In the genomic region with DNA sequence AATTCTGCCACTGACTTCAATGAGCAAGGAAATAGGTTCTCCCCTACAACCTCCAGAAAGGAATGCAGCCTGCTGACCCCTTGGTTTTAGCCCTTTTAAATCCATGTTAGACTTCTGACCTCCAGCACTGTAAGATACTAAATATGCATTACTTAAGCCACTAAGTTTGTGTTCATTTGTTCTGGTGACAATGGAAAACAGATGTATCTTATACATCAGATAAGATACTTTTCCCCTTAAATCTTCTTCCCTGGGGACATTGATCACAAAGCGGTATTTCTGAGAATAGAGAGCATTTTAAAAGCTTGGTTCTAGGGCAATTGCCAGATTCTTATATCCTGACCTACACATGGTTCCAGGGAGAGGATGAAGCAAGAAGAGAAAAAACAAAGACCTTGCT, we compare ENCODE assay signal across 22 cellular contexts.
"Had no signal": no experiment of that assay in that cellular context is flagged by ENCODE, and none has a peak within 500 bp of the region (broad histone marks: within the 10 kb centered on the region; RNA-seq: fewer than 3 reads in every experiment).

No MANE protein-coding gene starts in this region.

- H3K36me3 Mint-ChIP-seq: naive thymus-derived CD4-positive, alpha-beta T cell; stimulated activated naive B cell treated with anti-CD40 and anti-IgM and Interleukin-4, amounts not matched to agents 10 μg/mL and 1 μg/mL and 100 μg/mL, for 72 hours had no signal

- H3K4me3 Mint-ChIP-seq: endodermal cell; naive thymus-derived CD4-positive, alpha-beta T cell; nephron progenitor cell; stimulated activated naive B cell treated with anti-CD40 and anti-IgM and Interleukin-4, amounts not matched to agents 10 μg/mL and 1 μg/mL and 100 μg/mL, for 72 hours; stimulated activated naive CD8-positive, alpha-beta T cell treated with anti-CD3 and anti-CD28 coated beads, Interleukin-15, amount 100 ng/mL, for 72 hours had no signal

- H2AFZ ChIP-seq: parathyroid adenoma had no signal

- H3K79me2 ChIP-seq: parathyroid adenoma had no signal

- H3K27me3 ChIP-seq: colonic mucosa, heart left ventricle, right lobe of liver, testis, tibial nerve had no signal

- H3K9ac ChIP-seq: parathyroid adenoma had no signal

- ATAC-seq: heart left ventricle; left colon; left ventricle myocardium superior; naive thymus-derived CD4-positive, alpha-beta T cell; psoas muscle; right lobe of liver; stimulated activated naive B cell treated with anti-CD40 and anti-IgM and Interleukin-4, amounts not matched to agents 10 μg/mL and 1 μg/mL and 100 μg/mL, for 72 hours; stimulated activated naive CD8-positive, alpha-beta T cell treated with anti-CD3 and anti-CD28 coated beads, Interleukin-15, amount 100 ng/mL, for 72 hours had no signal

- H3K27ac ChIP-seq: colonic mucosa, heart left ventricle, parathyroid adenoma, psoas muscle, right lobe of liver, skin epidermis, testis, tibial nerve had no signal

- H3K4me1 Mint-ChIP-seq: endodermal cell; naive thymus-derived CD4-positive, alpha-beta T cell; nephron progenitor cell; stimulated activated naive CD8-positive, alpha-beta T cell treated with anti-CD3 and anti-CD28 coated beads, Interleukin-15, amount 100 ng/mL, for 72 hours had no signal

- H3K9me3 Mint-ChIP-seq: endodermal cell; naive thymus-derived CD4-positive, alpha-beta T cell; nephron progenitor cell; stimulated activated naive B cell treated with anti-CD40 and anti-IgM and Interleukin-4, amounts not matched to agents 10 μg/mL and 1 μg/mL and 100 μg/mL, for 72 hours; stimulated activated naive CD8-positive, alpha-beta T cell treated with anti-CD3 and anti-CD28 coated beads, Interleukin-15, amount 100 ng/mL, for 72 hours had no signal

- DNase-seq: cerebellar nuclear complex; colonic mucosa; effector CD4-positive, alpha-beta T cell; endodermal cell; erythroblast; heart left ventricle; hippocampal formation; left colon; left ventricle myocardium superior; naive thymus-derived CD4-positive, alpha-beta T cell; nephron progenitor cell; psoas muscle; retina; right lobe of liver; stimulated activated CD4-positive, alpha-beta T cell treated with anti-CD3 and anti-CD28 coated beads, Interleukin-2, amount 100 ng/mL, for 24 hours; stimulated activated CD4-positive, alpha-beta T cell treated with anti-CD3 and anti-CD28 coated beads, Interleukin-4, amount 100 ng/mL, for 4 hours; stimulated activated naive B cell treated with anti-CD40 and anti-IgM and Interleukin-4, amounts not matched to agents 10 μg/mL and 1 μg/mL and 100 μg/mL, for 72 hours; stimulated activated naive CD8-positive, alpha-beta T cell treated with anti-CD3 and anti-CD28 coated beads, Interleukin-15, amount 100 ng/mL, for 72 hours; testis had no signal

- H3K4me3 ChIP-seq: colonic mucosa, heart left ventricle, psoas muscle, right lobe of liver, skin epidermis, testis, tibial nerve had no signal

- H3K9me3 ChIP-seq: colonic mucosa, heart left ventricle, psoas muscle, right lobe of liver, testis, tibial nerve had no signal

- H3K4me1 ChIP-seq: colonic mucosa, heart left ventricle, parathyroid adenoma, psoas muscle, right lobe of liver, testis, tibial nerve had no signal

- H3K36me3 ChIP-seq: colonic mucosa, heart left ventricle, right lobe of liver, tibial nerve had no signal

- H3K27ac Mint-ChIP-seq: endodermal cell; naive thymus-derived CD4-positive, alpha-beta T cell; nephron progenitor cell; stimulated activated naive B cell treated with anti-CD40 and anti-IgM and Interleukin-4, amounts not matched to agents 10 μg/mL and 1 μg/mL and 100 μg/mL, for 72 hours; stimulated activated naive CD8-positive, alpha-beta T cell treated with anti-CD3 and anti-CD28 coated beads, Interleukin-15, amount 100 ng/mL, for 72 hours had no signal
